21 cellular contexts compared by ENCODE assay signal in genomic region chr2:40285391-40285790, GRCh38.
DNase-seq lines count a peak whose midpoint lies in the region; ATAC-seq and TF ChIP-seq lines count a peak whose summit lies in the region.
"Had no signal": no experiment of that assay in that cellular context is flagged by ENCODE, and none has a peak within 500 bp of the region (broad histone marks: within the 10 kb centered on the region; RNA-seq: fewer than 3 reads in every experiment).

No MANE protein-coding gene starts in this region.

- peaks cover 31% of the 10 kb centered on the region for H3F3A ChIP-seq in GM23248 (ENCODE audit: insufficient read depth)
- no peaks in the 10 kb centered on the region for H3F3A ChIP-seq in neural progenitor cell (ENCODE audit: low read depth)

- H3K9ac ChIP-seq in skeletal muscle satellite cell (ENCODE audit: low read depth, low read length): peak overlapping the region; percentile 61
- no peak overlapping the region for H3K9ac ChIP-seq in GM23248
- H3K9ac ChIP-seq in neural progenitor cell: no peak overlapping the region
- H3K9ac ChIP-seq: KMS-11 had no signal

- H3K36me3 ChIP-seq in skeletal muscle satellite cell (ENCODE audit: insufficient read depth, low read length) (no peaks in the 10 kb centered on the region), GM23248 (ENCODE audit: low read depth) (no peaks in the 10 kb centered on the region), neural progenitor cell (no peaks in the 10 kb centered on the region)

- no peak overlapping the region for H3K27ac Mint-ChIP-seq in neural progenitor cell
- H3K27ac Mint-ChIP-seq: CD4-positive, CD25-positive, alpha-beta regulatory T cell had no signal

- DNase-seq in NCI-H748 (lab: John Stamatoyannopoulos, UW; ENCODE audit: unreplicated experiment) (peak; percentile 37), NCI-H748 treated with DMSO at 0.1 percent for 48 hours (lab: John Stamatoyannopoulos, UW) (no peak), NCI-H2029 treated with DMSO at 0.1 percent for 48 hours (lab: John Stamatoyannopoulos, UW) (peak; percentile 35), fibroblast of the aortic adventitia (ENCODE audit: low read depth) (peak; percentile 55), GM23248 (no peak), neural progenitor cell (ENCODE audit: low spot score) (no peak)
- DNase-seq: AML-193; CD4-positive, CD25-positive, alpha-beta regulatory T cell; COR-L47; DMS 273 treated with DMSO at 0.1 percent for 48 hours; DND-41; GDM1; H7; MV-4-11; NCI-H1436; NCI-H2081 treated with DMSO at 0.1 percent for 48 hours; NCI-H82 had no signal

- no peaks in the 10 kb centered on the region for H3K36me3 Mint-ChIP-seq in neural progenitor cell
- H3K36me3 Mint-ChIP-seq: CD4-positive, CD25-positive, alpha-beta regulatory T cell had no signal

- H3K4me1 ChIP-seq in skeletal muscle satellite cell (ENCODE audit: control insufficient read depth, insufficient read depth, low read length) (peaks cover 56% of the 10 kb centered on the region), GM23248 (ENCODE audit: insufficient read depth) (peaks cover 46% of the 10 kb centered on the region), neural progenitor cell (no peaks in the 10 kb centered on the region)

- no peak overlapping the region for H3K4me3 Mint-ChIP-seq in neural progenitor cell
- H3K4me3 Mint-ChIP-seq: CD4-positive, CD25-positive, alpha-beta regulatory T cell had no signal

- H3K4me2 ChIP-seq in skeletal muscle satellite cell (ENCODE audit: low read length) (no peak overlapping the region), GM23248 (ENCODE audit: unreplicated experiment) (no peak overlapping the region), neural progenitor cell (no peak overlapping the region)
- H3K4me2 ChIP-seq: KMS-11 had no signal

- no peak overlapping the region for H2AFZ ChIP-seq in GM23248
- no peak overlapping the region for H2AFZ ChIP-seq in neural progenitor cell (replicated peaks)

- H3K9me3 ChIP-seq in skeletal muscle satellite cell (replicated peaks; ENCODE audit: low read length) (no peaks in the 10 kb centered on the region), GM23248 (ENCODE audit: low read depth) (no peaks in the 10 kb centered on the region), neural progenitor cell (ENCODE audit: low read depth) (no peaks in the 10 kb centered on the region)

- H3K9me2 ChIP-seq in GM23248 (ENCODE audit: insufficient read depth): no peaks in the 10 kb centered on the region

- no peak for TF ChIP-seq CTCF in fibroblast of the aortic adventitia (IDR thresholded peaks at IDR 0.05; ENCODE audit: insufficient read depth, low read length)
- TF ChIP-seq CTCF in neural progenitor cell (IDR thresholded peaks at IDR 0.05): no peak

- no peak overlapping the region for H3K4me3 ChIP-seq in fibroblast of the aortic adventitia (ENCODE audit: low read depth, low read length)
- H3K4me3 ChIP-seq in skeletal muscle satellite cell (ENCODE audit: low read length): no peak overlapping the region
- H3K4me3 ChIP-seq in GM23248: no peak overlapping the region
- no peak overlapping the region for H3K4me3 ChIP-seq in neural progenitor cell

- H3K27me3 ChIP-seq in skeletal muscle satellite cell (ENCODE audit: control insufficient read depth, insufficient read depth, low read length) (no peaks in the 10 kb centered on the region), GM23248 (replicated peaks; ENCODE audit: insufficient read depth) (no peaks in the 10 kb centered on the region), neural progenitor cell (no peaks in the 10 kb centered on the region)

- H4K20me1 ChIP-seq in GM23248 (ENCODE audit: insufficient read depth) (no peaks in the 10 kb centered on the region), neural progenitor cell (ENCODE audit: low read depth) (no peaks in the 10 kb centered on the region)

- no peaks in the 10 kb centered on the region for H3K79me2 ChIP-seq in GM23248 (ENCODE audit: insufficient read depth)
- no peaks in the 10 kb centered on the region for H3K79me2 ChIP-seq in neural progenitor cell (ENCODE audit: low read depth)

- no peaks in the 10 kb centered on the region for H3K27me3 Mint-ChIP-seq in neural progenitor cell (ENCODE audit: insufficient read depth, low read depth)
- H3K27me3 Mint-ChIP-seq: CD4-positive, CD25-positive, alpha-beta regulatory T cell had no signal

- ATAC-seq in HG02759 (IDR thresholded peaks at IDR 0.05; ENCODE audit: unreplicated experiment): no peak

- H3K27ac ChIP-seq in GM23248 (no peak overlapping the region), neural progenitor cell (no peak overlapping the region)
- H3K27ac ChIP-seq: 22Rv1, KMS-11 had no signal

- in situ Hi-C loops in GM23248 (cut with MboI): no loop called here

- no peaks in the 10 kb centered on the region for H3K9me3 Mint-ChIP-seq in neural progenitor cell

- peaks cover 13% of the 10 kb centered on the region for H3K4me1 Mint-ChIP-seq in neural progenitor cell

Comparison
In these comparisons a context has a peak if more than half of its experiments do, and no peak if none do; other contexts are left out.
1. DNase-seq: peak in NCI-H748 (single experiment), NCI-H2029 treated with DMSO at 0.1 percent for 48 hours (single experiment) and fibroblast of the aortic adventitia (single experiment); none in NCI-H748 treated with DMSO at 0.1 percent for 48 hours (single experiment), GM23248 (single experiment) and neural progenitor cell (single experiment).